8 cellular contexts compared by ENCODE assay signal in genomic region chr6:12751694-12752304, GRCh38. TPM values are rescaled to one million over a fixed set of nuclear protein-coding genes. Genes with fewer than 3 reads are reported as not detected.
DNase-seq lines count a peak whose midpoint lies in the region; ATAC-seq and TF ChIP-seq lines count a peak whose summit lies in the region.

No MANE protein-coding gene starts in this region.

- no peak overlapping the region for H3K27ac Mint-ChIP-seq in activated CD8-positive, alpha-beta T cell treated with anti-CD3 and anti-CD28 coated beads for 36 hours

- H3K9me3 Mint-ChIP-seq in activated CD8-positive, alpha-beta T cell treated with anti-CD3 and anti-CD28 coated beads for 36 hours, result no peaks in the 10 kb centered on the region

- CTCF ChIA-PET in activated CD8-positive, alpha-beta T cell treated with anti-CD3 and anti-CD28 coated beads for 36 hours (lab: Charles Lee), result no interaction called here

- no peak for ATAC-seq in activated CD8-positive, alpha-beta T cell treated with anti-CD3 and anti-CD28 coated beads for 36 hours
- ATAC-seq in GM18909 (IDR thresholded peaks at IDR 0.05; ENCODE audit: poor library complexity, unreplicated experiment) (no peak), GM19023 (IDR thresholded peaks at IDR 0.05; ENCODE audit: unreplicated experiment) (no peak), HG03045 (IDR thresholded peaks at IDR 0.05; ENCODE audit: unreplicated experiment) (no peak)

- H3K36me3 Mint-ChIP-seq in activated CD8-positive, alpha-beta T cell treated with anti-CD3 and anti-CD28 coated beads for 36 hours (ENCODE audit: low read depth), result peaks cover 2% of the 10 kb centered on the region

- TF ChIP-seq CTCF in activated CD8-positive, alpha-beta T cell treated with anti-CD3 and anti-CD28 coated beads for 36 hours (IDR thresholded peaks at IDR 0.05), result no peak

- POLR2A ChIA-PET in activated CD8-positive, alpha-beta T cell treated with anti-CD3 and anti-CD28 coated beads for 36 hours (lab: Charles Lee), result no interaction called here

- no peak overlapping the region for H3K4me3 Mint-ChIP-seq in activated CD8-positive, alpha-beta T cell treated with anti-CD3 and anti-CD28 coated beads for 36 hours

- intact Hi-C loops in activated CD8-positive, alpha-beta T cell treated with anti-CD3 and anti-CD28 coated beads for 36 hours (cut with micrococcal nuclease), result no loop called here

- peak; percentile 30 for DNase-seq in CMK (ENCODE audit: low read depth)
- peak; percentile 40 for DNase-seq in HuH-7 (ENCODE audit: low spot score)
- peak; percentile 65 for DNase-seq in activated CD8-positive, alpha-beta T cell treated with anti-CD3 and anti-CD28 coated beads for 36 hours
- peak; percentile 48 for DNase-seq in glomerular visceral epithelial cell (ENCODE audit: extremely low spot score)
- peak; percentile 18 for DNase-seq in stimulated activated CD4-positive, alpha-beta T cell treated with anti-CD3 and anti-CD28 coated beads, Interleukin-12 subunit alpha, Interleukin-12 subunit beta, amount 100 ng/mL, for 4 hours

- H3K27me3 Mint-ChIP-seq in activated CD8-positive, alpha-beta T cell treated with anti-CD3 and anti-CD28 coated beads for 36 hours, result peaks cover 36% of the 10 kb centered on the region

- no peaks in the 10 kb centered on the region for H3K4me1 Mint-ChIP-seq in activated CD8-positive, alpha-beta T cell treated with anti-CD3 and anti-CD28 coated beads for 36 hours (ENCODE audit: low read depth)

RNA-seq across cellular contexts. Expression of gene PHACTR1, which starts 35.2 kb away (rescaled TPM):
- total RNA-seq in activated CD8-positive, alpha-beta T cell treated with anti-CD3 and anti-CD28 coated beads for 36 hours, result under 1 TPM in 1 of 2 experiments, not detected in 1; 0.11 TPM
